In the genomic region with DNA sequence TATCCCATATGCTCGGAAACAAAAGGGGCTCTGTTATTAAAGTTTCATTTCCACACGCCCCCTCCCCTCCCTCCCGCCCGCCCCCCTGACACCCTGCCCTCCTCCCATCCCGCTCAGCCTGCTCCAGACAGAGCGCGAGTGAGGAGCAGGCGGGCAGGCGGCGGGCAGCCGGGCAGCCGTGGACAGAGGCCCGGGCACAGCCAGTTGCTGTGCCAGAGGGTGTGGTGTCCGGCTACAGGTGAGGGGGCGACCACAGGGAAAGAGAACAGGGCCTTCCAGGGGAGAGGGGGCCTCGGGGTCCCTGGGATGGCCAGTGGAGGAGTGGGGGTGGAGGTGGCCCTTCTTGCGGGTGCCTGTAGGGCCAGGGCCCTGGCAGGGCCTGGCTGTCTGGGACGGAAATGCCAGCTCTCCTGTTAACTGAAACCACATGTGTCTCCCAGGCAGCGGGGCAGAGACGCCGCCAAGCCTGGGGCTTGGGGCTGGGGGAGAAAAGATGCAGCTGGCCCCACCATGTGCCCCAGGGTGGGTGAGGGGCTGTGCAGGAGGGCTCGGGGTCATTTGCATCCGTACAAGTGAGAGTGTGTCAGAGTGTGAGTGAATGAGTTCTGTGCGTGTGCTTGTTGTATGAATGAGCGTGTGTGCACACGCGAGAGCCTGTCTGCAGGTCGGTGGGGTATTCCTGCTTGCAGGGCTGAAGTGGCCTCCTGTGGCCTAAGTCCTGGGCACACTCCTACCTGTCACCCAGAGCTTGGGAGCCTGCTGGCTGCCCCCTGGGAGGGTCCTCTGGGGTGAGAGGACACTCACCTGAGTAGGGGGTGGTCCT, we compare ENCODE assay signal across 1 cellular context.
A peak's percentile ranks its signal among the peaks of the same experiment; 100 is the strongest.
TF ChIP-seq lines count a peak whose summit lies in the region.

No MANE protein-coding gene starts in this region.

TF ChIP-seq in HEK293, 187 proteins besides CTCF, POLR2A, EP300 and RAD21:
- peak; percentile 83 for TF ChIP-seq ZIC2 (tag by site-specific recombination; IDR thresholded peaks at IDR 0.05)
- TF ChIP-seq ZNF843 (tag by site-specific recombination; IDR thresholded peaks at IDR 0.05): no peak
- TF ChIP-seq MYNN (tag by site-specific recombination; IDR thresholded peaks at IDR 0.05; ENCODE audit: borderline replicate concordance): no peak
- TF ChIP-seq HOXC10 (CRISPR knock-in tag; IDR thresholded peaks at IDR 0.05): no peak
- TF ChIP-seq GLIS1 (tag by site-specific recombination; IDR thresholded peaks at IDR 0.05): peak; percentile 38; the same call in 1 of the 2 replicates
